In genomic region chr5:80204808-80205614, GRCh38 we compare ENCODE assay signal across 1 cellular context.
TF ChIP-seq lines count a peak whose summit lies in the region.

No MANE protein-coding gene starts in this region.

TF ChIP-seq in HepG2, 621 proteins besides CTCF, POLR2A, EP300 and RAD21 (continued from another document and continues in another):
- TF ChIP-seq AHDC1 (CRISPR knock-in tag; IDR thresholded peaks at IDR 0.05; ENCODE audit: borderline replicate concordance), result peak; percentile 91
- 0 out of 2 replicates have a peak, but pooled peaks have one; percentile 41 for TF ChIP-seq KLF9 (CRISPR knock-in tag; IDR thresholded peaks at IDR 0.05; ENCODE audit: low read depth)
- no peak for TF ChIP-seq NFE2L1 (CRISPR knock-in tag; IDR thresholded peaks at IDR 0.05; ENCODE audit: borderline replicate concordance)
- no peak for TF ChIP-seq SATB2 (CRISPR knock-in tag; IDR thresholded peaks at IDR 0.05)
- peak; percentile 93 for TF ChIP-seq ISL2 (CRISPR knock-in tag; IDR thresholded peaks at IDR 0.05)
- TF ChIP-seq AGO2 (optimal IDR thresholded peaks at IDR 0.05; ENCODE audit: low read depth, low read length), result no peak
- TF ChIP-seq ZNF414 (CRISPR knock-in tag; IDR thresholded peaks at IDR 0.05), result peak; percentile 76; the same call in 1 of the 2 replicates
- 0 out of 2 replicates have a peak, but pooled peaks have one; percentile 29 for TF ChIP-seq SP4 (CRISPR knock-in tag; IDR thresholded peaks at IDR 0.05)
- TF ChIP-seq CBX2 (IDR thresholded peaks at IDR 0.05; ENCODE audit: low read depth, low read length), result no peak
- TF ChIP-seq CBX2 (CRISPR knock-in tag; IDR thresholded peaks at IDR 0.05; ENCODE audit: low read depth), result no peak
- TF ChIP-seq UBTF (CRISPR knock-in tag; IDR thresholded peaks at IDR 0.05), result peak; percentile 49; the same call in 1 of the 2 replicates
- no peak for TF ChIP-seq REXO4 (CRISPR knock-in tag; IDR thresholded peaks at IDR 0.05; ENCODE audit: borderline replicate concordance)
- TF ChIP-seq SRY (CRISPR knock-in tag; IDR thresholded peaks at IDR 0.05), result no peak
- TF ChIP-seq MLX (CRISPR knock-in tag; IDR thresholded peaks at IDR 0.05), result no peak; the same call in 1 of the 2 replicates
- no peak for TF ChIP-seq MAFF (IDR thresholded peaks at IDR 0.05; ENCODE audit: low read depth, low read length)
- no peak for TF ChIP-seq NCOA5 (CRISPR knock-in tag; IDR thresholded peaks at IDR 0.05)
- TF ChIP-seq ZNF770 (CRISPR knock-in tag; IDR thresholded peaks at IDR 0.05), result peak; percentile 59; the same call in 1 of the 2 replicates
- no peak for TF ChIP-seq TP53 (CRISPR knock-in tag; conservative IDR thresholded peaks at IDR 0.05)
- no peak for TF ChIP-seq ZNF740 (CRISPR knock-in tag; IDR thresholded peaks at IDR 0.05)
- TF ChIP-seq ZNF124 (CRISPR knock-in tag; IDR thresholded peaks at IDR 0.05), result peak; percentile 91; the same call in 1 of the 2 replicates
- no peak for TF ChIP-seq E2F5 (CRISPR knock-in tag; conservative IDR thresholded peaks at IDR 0.05)
- no peak for TF ChIP-seq CHD2 (IDR thresholded peaks at IDR 0.05; ENCODE audit: low read depth, low read length)
- TF ChIP-seq TERF1 (CRISPR knock-in tag; IDR thresholded peaks at IDR 0.05), result no peak
- no peak for TF ChIP-seq ZNF614 (CRISPR knock-in tag; IDR thresholded peaks at IDR 0.05; ENCODE audit: borderline replicate concordance)
- TF ChIP-seq YEATS4 (CRISPR knock-in tag; IDR thresholded peaks at IDR 0.05; ENCODE audit: borderline replicate concordance), result 0 out of 2 replicates have a peak, but pooled peaks have one; percentile 37
- peak; percentile 88 for TF ChIP-seq HDAC1 (CRISPR knock-in tag; IDR thresholded peaks at IDR 0.05)
- TF ChIP-seq BRCA1 (CRISPR knock-in tag; IDR thresholded peaks at IDR 0.05), result no peak
- peak; percentile 54; the same call in 1 of the 2 replicates for TF ChIP-seq SIX4 (CRISPR knock-in tag; IDR thresholded peaks at IDR 0.05)
- no peak for TF ChIP-seq ZXDC (CRISPR knock-in tag; IDR thresholded peaks at IDR 0.05)
- no peak for TF ChIP-seq ZNF773 (CRISPR knock-in tag; IDR thresholded peaks at IDR 0.05; ENCODE audit: borderline replicate concordance)
- peak; percentile 56; the same call in 1 of the 2 replicates for TF ChIP-seq MEF2D (CRISPR knock-in tag; IDR thresholded peaks at IDR 0.05)
- TF ChIP-seq ZKSCAN8 (CRISPR knock-in tag; IDR thresholded peaks at IDR 0.05; ENCODE audit: borderline replicate concordance), result no peak
- TF ChIP-seq ZNF207 (IDR thresholded peaks at IDR 0.05; ENCODE audit: borderline replicate concordance), result no peak
- no peak for TF ChIP-seq NFAT5 (CRISPR knock-in tag; IDR thresholded peaks at IDR 0.05)
- no peak for TF ChIP-seq XBP1 (CRISPR knock-in tag; IDR thresholded peaks at IDR 0.05)
- peak; percentile 41; the same call in 1 of the 2 replicates for TF ChIP-seq ZNF878 (CRISPR knock-in tag; IDR thresholded peaks at IDR 0.05)
